ENCODE assay signal across 12 cellular contexts in genomic region chr13:93861818-93862217, GRCh38.
A peak's percentile ranks its signal among the peaks of the same experiment; 100 is the strongest.
DNase-seq lines count a peak whose midpoint lies in the region; ATAC-seq and TF ChIP-seq lines count a peak whose summit lies in the region.
"Had no signal": no experiment of that assay in that cellular context is flagged by ENCODE, and none has a peak within 500 bp of the region (broad histone marks: within the 10 kb centered on the region; RNA-seq: fewer than 3 reads in every experiment).

No MANE protein-coding gene starts in this region.

- intact Hi-C loops in IMR-90 (cut with micrococcal nuclease) (loop anchor here (5.0 kb wide), 1 partner anchor 635 kb away; the partner anchor contains the start of gene GPC6), sciatic nerve (cut with DNase I) (no loop called here)

- TF ChIP-seq POLR2A in IMR-90 (IDR thresholded peaks at IDR 0.05; ENCODE audit: low read depth, low read length): no peak

- in situ Hi-C loops in IMR-90 (cut with MboI; ENCODE audit: low sequenced_read_pairs): loop anchor here (10.0 kb wide), 1 partner anchor 627 kb away; no protein-coding TSS in a partner anchor

- H3K4me2 ChIP-seq in IMR-90 (ENCODE audit: low read depth, low read length) (peak overlapping the region; percentile 73), mesenchymal stem cell (ENCODE audit: low read length, poor library complexity, severe bottlenecking) (no peak overlapping the region)

- H3K23ac ChIP-seq in IMR-90 (ENCODE audit: low read depth, low read length) (peak overlapping the region; percentile 14; the same call in 1 of the 2 replicates), mesenchymal stem cell (ENCODE audit: low read length in 2 of 2) (no peak overlapping the region)

- ATAC-seq in IMR-90 (ENCODE audit: low read depth) (peak; percentile 94), sciatic nerve (no peak)
- ATAC-seq: effector memory CD8-positive, alpha-beta T cell had no signal

- H3K36me3 ChIP-seq in IMR-90 (ENCODE audit: control insufficient read depth, insufficient read depth, low read length) (no peaks in the 10 kb centered on the region), endocrine pancreas (ENCODE audit: control insufficient read depth, insufficient read depth, low read length) (no peaks in the 10 kb centered on the region), mesenchymal stem cell (ENCODE audit: control insufficient read depth in 1 of 2, insufficient read depth in 2 of 2, low read depth in 1 of 2, low read length in 2 of 2) (no peaks in the 10 kb centered on the region)

- POLR2A ChIA-PET in AG04450 (lab: Yijun Ruan, JAX): interaction anchor here (0.7 to 1.1 kb wide), 2 partner anchors 11 to 715 kb away, joined by 4 to 5 read pairs; no protein-coding TSS in a partner anchor
- POLR2A ChIA-PET in IMR-90 (lab: Charles Lee; ENCODE audit: unreplicated experiment): interaction anchor here (1.0 kb wide), 1 partner anchor 15 kb away, joined by 3 read pairs; no protein-coding TSS in a partner anchor

- no peaks in the 10 kb centered on the region for H4K20me1 ChIP-seq in IMR-90 (ENCODE audit: insufficient read depth, low read length)

- peak overlapping the region; percentile 6 to 53; a peak in 2 of 4 replicates for H4K8ac ChIP-seq in IMR-90 (ENCODE audit: low read depth in 2 of 2, low read length in 2 of 2)
- H4K8ac ChIP-seq in mesenchymal stem cell (ENCODE audit: low read length): no peak overlapping the region

- peak overlapping the region; percentile 40; the same call in 1 of the 2 replicates for H4K5ac ChIP-seq in IMR-90 (ENCODE audit: low read depth, low read length)

- H2AK5ac ChIP-seq in IMR-90 (ENCODE audit: low read depth, low read length) (peak overlapping the region; percentile 47), mesenchymal stem cell (ENCODE audit: low read length, severe bottlenecking) (no peak overlapping the region)

- no peak for TF ChIP-seq RAD21 in IMR-90 (IDR thresholded peaks at IDR 0.05; ENCODE audit: low read length)

- DNase-seq in AG04450 (ENCODE audit: low read depth, low spot score): peak; percentile 24
- peak; percentile 92 for DNase-seq in IMR-90
- DNase-seq in mesenchymal stem cell: peak; percentile 92
- no peak for DNase-seq in activated CD4-positive, alpha-beta T cell treated with anti-CD3 and anti-CD28 coated beads for 4 hours
- no peak for DNase-seq in amniotic stem cell (lab: John Stamatoyannopoulos, UW)
- no peak for DNase-seq in sciatic nerve (ENCODE audit: low spot score)
- DNase-seq in stimulated activated CD4-positive, alpha-beta T cell treated with anti-CD3 and anti-CD28 coated beads, Interleukin-4, amount 100 ng/mL, for 4 hours: no peak
- DNase-seq: activated CD4-positive, alpha-beta T cell treated with anti-CD3 and anti-CD28 coated beads, Interleukin-2, amount 10 ng/mL, durations not matched to agents 7 days and 5 days; activated naive CD4-positive, alpha-beta T cell treated with anti-CD3 and anti-CD28 coated beads, Interleukin-2, amount 10 ng/mL, durations not matched to agents 7 days and 5 days; effector memory CD8-positive, alpha-beta T cell; NCI-H446 treated with DMSO at 0.1 percent for 48 hours had no signal

- WGBS in IMR-90 (ENCODE audit: extremely low coverage in 2 of 2, insufficient read length in 1 of 2), 2 experiments: no CpG with 5 or more reads among the region's 4 CpGs
- WGBS in mesenchymal stem cell: 18% methylated on average over 3 of the region's 4 CpGs

- H3K9me3 ChIP-seq in AG04450 (ENCODE audit: control insufficient read depth, insufficient read depth, low read length) (no peaks in the 10 kb centered on the region), IMR-90 (ENCODE audit: control insufficient read depth, insufficient read depth, low read length) (no peaks in the 10 kb centered on the region), endocrine pancreas (ENCODE audit: control insufficient read depth, low read length) (no peaks in the 10 kb centered on the region), mesenchymal stem cell (ENCODE audit: control insufficient read depth, low read length) (no peaks in the 10 kb centered on the region)

- peak overlapping the region; percentile 22; the same call in 1 of the 3 replicates for H2BK15ac ChIP-seq in IMR-90 (ENCODE audit: low read depth, low read length)
- H2BK15ac ChIP-seq in mesenchymal stem cell (ENCODE audit: low read depth, poor library complexity, severe bottlenecking): no peak overlapping the region

- peak overlapping the region; percentile 83 for H2BK120ac ChIP-seq in IMR-90 (ENCODE audit: low read depth, low read length)
- no peak overlapping the region for H2BK120ac ChIP-seq in mesenchymal stem cell (ENCODE audit: low read depth, low read length)

- H4K91ac ChIP-seq in IMR-90 (ENCODE audit: insufficient read depth, low read depth, low read length) (peak overlapping the region; percentile 45), mesenchymal stem cell (ENCODE audit: low read length) (no peak overlapping the region)

- CTCF ChIA-PET in AG04450 (lab: Charles Lee) (interaction anchor here (1.6 kb wide), 1 partner anchor 500 kb away, joined by 5 read pairs; no protein-coding TSS in a partner anchor), IMR-90 (lab: Yijun Ruan, JAX) (interaction anchor here (0.7 kb wide), 1 partner anchor 34 kb away, joined by 4 read pairs; no protein-coding TSS in a partner anchor)

- H2AK9ac ChIP-seq in IMR-90 (replicated peaks; ENCODE audit: low read depth, low read length, poor library complexity): no peak overlapping the region

- TF ChIP-seq CTCF in AG04450 (IDR thresholded peaks at IDR 0.05; ENCODE audit: low read depth, low read length): no peak
- no peak for TF ChIP-seq CTCF in IMR-90 (conservative IDR thresholded peaks at IDR 0.05; ENCODE audit: low read depth, low read length)

- H3K27ac ChIP-seq in AG04450 (ENCODE audit: low read depth, low read length): peak overlapping the region; percentile 23
- peak overlapping the region; percentile 43; the same call in 1 of the 2 replicates for H3K27ac ChIP-seq in IMR-90 (ENCODE audit: insufficient read depth, low read length)
- H3K27ac ChIP-seq in mesenchymal stem cell (ENCODE audit: low read length, poor library complexity, severe bottlenecking): no peak overlapping the region

- H2AFZ ChIP-seq in IMR-90 (replicated peaks; ENCODE audit: low read length, poor library complexity) (no peak overlapping the region), mesenchymal stem cell (ENCODE audit: low read depth, low read length) (no peak overlapping the region)

- H2BK12ac ChIP-seq in mesenchymal stem cell (ENCODE audit: low read length in 2 of 2): no peak overlapping the region

- H2BK20ac ChIP-seq in IMR-90 (ENCODE audit: low read depth, low read length): peak overlapping the region; percentile 87

- H2BK5ac ChIP-seq in IMR-90 (ENCODE audit: low read depth, low read length, poor library complexity, severe bottlenecking): peak overlapping the region; percentile 87
- no peak overlapping the region for H2BK5ac ChIP-seq in mesenchymal stem cell (ENCODE audit: low read depth, low read length, poor library complexity, severe bottlenecking)

- peaks cover 8% of the 10 kb centered on the region; the same call in 1 of the 2 replicates for H3K4me1 ChIP-seq in IMR-90 (ENCODE audit: control insufficient read depth, insufficient read depth, low read length)
- peaks cover 7% of the 10 kb centered on the region for H3K4me1 ChIP-seq in endocrine pancreas (ENCODE audit: control insufficient read depth, insufficient read depth, low read length)
- H3K4me1 ChIP-seq in mesenchymal stem cell (ENCODE audit: control insufficient read depth, insufficient read depth, low read depth, low read length): peaks cover 2% of the 10 kb centered on the region

- dilution Hi-C loops in IMR-90 (cut with HindIII; ENCODE audit: low sequenced_read_pairs, unreplicated experiment): no loop called here

- no peaks in the 10 kb centered on the region for H3K79me1 ChIP-seq in IMR-90 (ENCODE audit: low read depth in 1 of 2, low read length in 2 of 2)
- H3K79me1 ChIP-seq in mesenchymal stem cell (replicated peaks; ENCODE audit: low read length, poor library complexity, severe bottlenecking): no peaks in the 10 kb centered on the region

- no peak overlapping the region for H3K14ac ChIP-seq in IMR-90 (replicated peaks; ENCODE audit: low read depth, low read length)
- no peak overlapping the region for H3K14ac ChIP-seq in mesenchymal stem cell (ENCODE audit: low read length in 2 of 2)

- no peaks in the 10 kb centered on the region; the same call in 1 of the 2 replicates for H3K9me1 ChIP-seq in IMR-90 (ENCODE audit: insufficient read depth, low read length)

- H3K27me3 ChIP-seq in AG04450 (ENCODE audit: control insufficient read depth, insufficient read depth, low read length) (no peaks in the 10 kb centered on the region), IMR-90 (ENCODE audit: control insufficient read depth, insufficient read depth, low read length) (no peaks in the 10 kb centered on the region), endocrine pancreas (ENCODE audit: control insufficient read depth, insufficient read depth, low read length) (no peaks in the 10 kb centered on the region), mesenchymal stem cell (ENCODE audit: control insufficient read depth in 1 of 2, insufficient read depth in 1 of 2, low read length in 2 of 2) (no peaks in the 10 kb centered on the region)

- H3K4me3 ChIP-seq in AG04450 (ENCODE audit: low read depth, low read length) (no peak overlapping the region), IMR-90 (ENCODE audit: insufficient read depth, low read depth, low read length) (no peak overlapping the region; the same call in 1 of the 2 replicates), endocrine pancreas (ENCODE audit: control insufficient read depth, insufficient read depth, low read length) (peak overlapping the region; percentile 48), mesenchymal stem cell (ENCODE audit: insufficient read depth in 1 of 2, low read depth in 1 of 2, low read length in 2 of 2) (no peak overlapping the region)

- H3K4ac ChIP-seq in IMR-90 (ENCODE audit: low read depth, low read length): peak overlapping the region; percentile 70
- no peak overlapping the region for H3K4ac ChIP-seq in mesenchymal stem cell (ENCODE audit: low read depth in 1 of 2, low read length in 2 of 2)

- peak overlapping the region; percentile 63; the same call in 1 of the 2 replicates for H3K18ac ChIP-seq in IMR-90 (ENCODE audit: low read depth, low read length)
- no peak overlapping the region for H3K18ac ChIP-seq in mesenchymal stem cell (ENCODE audit: low read depth in 1 of 2, low read length in 2 of 2)

- BruUV-seq in IMR-90 (replicated peaks; lab: Mats Ljungman, UMichigan): no TSS peak

- peak overlapping the region; percentile 12; the same call in 1 of the 2 replicates for H3K56ac ChIP-seq in IMR-90 (ENCODE audit: extremely low read depth, insufficient read depth, low read length)

- H3K9ac ChIP-seq in IMR-90 (ENCODE audit: low read depth, low read length) (no peak overlapping the region), endocrine pancreas (ENCODE audit: control insufficient read depth, insufficient read depth, low read length) (no peak overlapping the region), mesenchymal stem cell (ENCODE audit: low read length) (no peak overlapping the region)

TF ChIP-seq in IMR-90, 13 proteins besides CTCF, POLR2A, EP300 and RAD21 (continues in another document):
- peak; percentile 73 for TF ChIP-seq CEBPB (IDR thresholded peaks at IDR 0.05; ENCODE audit: low read depth, low read length)
- TF ChIP-seq RFX5 (IDR thresholded peaks at IDR 0.05; ENCODE audit: low read depth, low read length): no peak

Comparison
In these comparisons a context has a peak if more than half of its experiments do, and no peak if none do; other contexts are left out.
1. DNase-seq: peak in AG04450 (single experiment), IMR-90 (single experiment) and mesenchymal stem cell (single experiment); none in activated CD4-positive, alpha-beta T cell treated with anti-CD3 and anti-CD28 coated beads for 4 hours (0 of 2), amniotic stem cell (single experiment), sciatic nerve (single experiment) and stimulated activated CD4-positive, alpha-beta T cell treated with anti-CD3 and anti-CD28 coated beads, Interleukin-4, amount 100 ng/mL, for 4 hours (0 of 2).